In the genomic region with DNA sequence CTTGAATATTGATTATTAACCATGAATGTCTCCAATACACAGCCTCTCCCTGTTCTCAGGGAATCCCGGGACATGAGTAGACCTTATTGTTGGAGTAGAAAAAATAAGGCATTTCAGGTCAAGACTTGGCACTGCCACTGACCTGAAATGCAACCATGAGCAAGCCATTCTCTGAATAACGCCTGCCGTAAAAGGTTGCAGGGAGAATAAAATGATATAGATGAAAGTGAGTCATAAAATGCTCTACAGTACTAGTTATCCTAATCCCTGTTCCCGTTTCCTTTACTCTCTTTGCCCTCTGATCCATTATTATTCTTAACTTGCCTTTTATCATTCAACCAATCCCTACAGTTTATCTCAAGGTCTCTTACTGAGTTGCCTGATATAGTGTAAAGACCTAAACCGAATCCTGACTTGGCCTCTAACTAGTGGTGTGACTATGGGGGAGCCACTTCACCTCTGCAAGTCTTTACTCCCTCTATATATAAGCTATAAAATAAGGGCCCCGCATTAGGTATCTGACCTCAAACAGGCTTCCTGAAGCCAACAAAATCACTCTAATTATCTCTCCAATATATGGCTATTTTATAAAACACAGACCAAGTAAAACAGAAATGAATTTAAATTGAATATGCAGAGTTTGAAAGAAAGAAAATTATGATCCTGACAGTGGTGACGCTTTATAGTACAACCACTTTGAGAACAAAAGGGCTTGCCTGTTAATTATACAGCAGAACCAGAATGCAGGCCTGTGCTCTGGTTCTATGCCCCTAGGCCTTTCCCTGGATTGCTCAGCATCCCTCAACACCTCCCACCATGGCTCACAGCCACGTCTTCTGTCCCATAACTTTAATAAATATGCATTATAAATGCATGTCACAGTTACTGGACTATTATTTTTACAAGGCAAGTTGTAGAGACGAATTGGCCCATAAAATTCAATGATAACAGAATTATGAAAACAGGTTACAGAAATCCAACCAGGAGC, we compare ENCODE assay signal across 27 cellular contexts.
A peak's percentile ranks its signal among the peaks of the same experiment; 100 is the strongest.
DNase-seq lines count a peak whose midpoint lies in the region; ATAC-seq and TF ChIP-seq lines count a peak whose summit lies in the region.
"Had no signal": no experiment of that assay in that cellular context is flagged by ENCODE, and none has a peak within 500 bp of the region (broad histone marks: within the 10 kb centered on the region; RNA-seq: fewer than 3 reads in every experiment).

No MANE protein-coding gene starts in this region.

- dilution Hi-C loops in mammary epithelial cell (cut with HindIII; ENCODE audit: low sequenced_read_pairs) = no loop called here

- H3K36me3 ChIP-seq in mammary epithelial cell (ENCODE audit: insufficient read depth, low read length) = peaks cover 10% of the 10 kb centered on the region
- no peaks in the 10 kb centered on the region for H3K36me3 ChIP-seq in thyroid gland
- H3K36me3 ChIP-seq: gastrocnemius medialis had no signal

- H3K27ac Mint-ChIP-seq in MCF 10A (ENCODE audit: low read depth, unreplicated experiment) (no peak overlapping the region), type B pancreatic cell (peak overlapping the region; percentile 14)
- H3K27ac Mint-ChIP-seq: activated CD8-positive, alpha-beta T cell treated with anti-CD3 and anti-CD28 coated beads, Interleukin-2, amount 10 ng/mL, durations not matched to agents 7 days and 5 days; activated naive CD8-positive, alpha-beta T cell; stimulated activated naive CD8-positive, alpha-beta T cell treated with anti-CD3 and anti-CD28 coated beads, Interleukin-15, amount 100 ng/mL, for 72 hours had no signal

- no peaks in the 10 kb centered on the region for H3K79me2 ChIP-seq in mammary epithelial cell (ENCODE audit: insufficient read depth, low read length)

- POLR2A ChIA-PET in MCF 10A (lab: Yijun Ruan, JAX) (interaction anchor here (0.6 to 0.7 kb wide), 2 partner anchors 80 to 921 kb away, joined by 3 read pairs; no protein-coding TSS in a partner anchor), RWPE1 (lab: Yijun Ruan, JAX; ENCODE audit: low non-redundant PET) (no interaction called here)

- H3K4me3 Mint-ChIP-seq in MCF 10A (ENCODE audit: unreplicated experiment) (no peak overlapping the region), type B pancreatic cell (no peak overlapping the region)
- H3K4me3 Mint-ChIP-seq: activated CD8-positive, alpha-beta T cell treated with anti-CD3 and anti-CD28 coated beads, Interleukin-2, amount 10 ng/mL, durations not matched to agents 7 days and 5 days; activated naive CD8-positive, alpha-beta T cell; immature natural killer cell; naive B cell; stimulated activated naive CD8-positive, alpha-beta T cell treated with anti-CD3 and anti-CD28 coated beads, Interleukin-15, amount 100 ng/mL, for 72 hours had no signal

- H3K27ac ChIP-seq in mammary epithelial cell (ENCODE audit: insufficient read depth, low read depth, low read length) (no peak overlapping the region), RWPE1 (no peak overlapping the region), thyroid gland (no peak overlapping the region)
- H3K27ac ChIP-seq: esophagus squamous epithelium, gastrocnemius medialis, left lung, Peyer's patch, SJCRH30, tibial nerve had no signal

- no peaks in the 10 kb centered on the region for H4K20me1 ChIP-seq in mammary epithelial cell (ENCODE audit: insufficient read depth, low read length)

- H3K36me3 Mint-ChIP-seq in MCF 10A (ENCODE audit: insufficient read depth, unreplicated experiment) = no peaks in the 10 kb centered on the region
- H3K36me3 Mint-ChIP-seq in type B pancreatic cell = peaks cover 29% of the 10 kb centered on the region

- H3K9me3 Mint-ChIP-seq in MCF 10A (ENCODE audit: unreplicated experiment) (no peaks in the 10 kb centered on the region), type B pancreatic cell (peaks cover 9% of the 10 kb centered on the region)
- H3K9me3 Mint-ChIP-seq: immature natural killer cell; naive B cell; stimulated activated naive CD8-positive, alpha-beta T cell treated with anti-CD3 and anti-CD28 coated beads, Interleukin-15, amount 100 ng/mL, for 72 hours had no signal

- no TSS peak for BruUV-seq in mammary epithelial cell (replicated peaks; lab: Mats Ljungman, UMichigan)
- no TSS peak for BruUV-seq in MCF 10A (replicated peaks; lab: Mats Ljungman, UMichigan)

- ATAC-seq in GM19351 (IDR thresholded peaks at IDR 0.05; ENCODE audit: unreplicated experiment) (no peak), HG03521 (IDR thresholded peaks at IDR 0.05; ENCODE audit: unreplicated experiment) (no peak)
- ATAC-seq: activated CD8-positive, alpha-beta T cell treated with anti-CD3 and anti-CD28 coated beads, Interleukin-2, amount 10 ng/mL, durations not matched to agents 7 days and 5 days; gastrocnemius medialis; left lung; stimulated activated naive CD8-positive, alpha-beta T cell treated with anti-CD3 and anti-CD28 coated beads, Interleukin-15, amount 100 ng/mL, for 72 hours had no signal

- DNase-seq in mammary epithelial cell (peak; percentile 32), MCF 10A (ENCODE audit: unreplicated experiment) (no peak), RWPE1 (ENCODE audit: low spot score) (peak; percentile 21), iPS-NIHi11 (ENCODE audit: low spot score) (peak; percentile 31), type B pancreatic cell (ENCODE audit: extremely low spot score, unreplicated experiment) (no peak), thyroid gland (no peak)
- DNase-seq: activated CD4-positive, alpha-beta T cell treated with anti-CD3 and anti-CD28 coated beads for 1 hour; activated CD8-positive, alpha-beta T cell treated with anti-CD3 and anti-CD28 coated beads, Interleukin-2, amount 10 ng/mL, durations not matched to agents 7 days and 5 days; DMS53; esophagus squamous epithelium; gastrocnemius medialis; GF-D8; immature natural killer cell; KBM-7; left lung; naive B cell; NCI-H1436; NCI-H2171; NCI-H524; occipital lobe; Peyer's patch; SJCRH30; stimulated activated naive CD8-positive, alpha-beta T cell treated with anti-CD3 and anti-CD28 coated beads, Interleukin-15, amount 100 ng/mL, for 72 hours had no signal

- H3K4me1 Mint-ChIP-seq in MCF 10A (ENCODE audit: insufficient read depth, unreplicated experiment) (no peaks in the 10 kb centered on the region), type B pancreatic cell (ENCODE audit: unreplicated experiment) (peaks cover 6% of the 10 kb centered on the region)
- H3K4me1 Mint-ChIP-seq: naive B cell; stimulated activated naive CD8-positive, alpha-beta T cell treated with anti-CD3 and anti-CD28 coated beads, Interleukin-15, amount 100 ng/mL, for 72 hours had no signal

- H3K9me3 ChIP-seq in mammary epithelial cell (replicated peaks; ENCODE audit: insufficient read depth, low read length) (no peaks in the 10 kb centered on the region), thyroid gland (no peaks in the 10 kb centered on the region)
- H3K9me3 ChIP-seq: esophagus squamous epithelium, gastrocnemius medialis, left lung, Peyer's patch, SJCRH30, tibial nerve had no signal

- TF ChIP-seq CTCF in mammary epithelial cell (conservative IDR thresholded peaks at IDR 0.05 in 1 of 2, IDR thresholded peaks at IDR 0.05 in 1 of 2; ENCODE audit: extremely low read depth in 1 of 2, insufficient read depth in 1 of 2, low read depth in 1 of 2, low read length in 2 of 2) (no peak), MCF 10A (IDR thresholded peaks at IDR 0.05; ENCODE audit: unreplicated experiment) (no peak), RWPE1 (conservative IDR thresholded peaks at IDR 0.05; ENCODE audit: low read depth) (no peak), type B pancreatic cell (conservative IDR thresholded peaks at IDR 0.05) (no peak), thyroid gland (IDR thresholded peaks at IDR 0.05) (no peak)

- no peak overlapping the region for H3K4me2 ChIP-seq in mammary epithelial cell (ENCODE audit: insufficient read depth, low read depth, low read length)

- no peak overlapping the region for H3K9ac ChIP-seq in mammary epithelial cell (ENCODE audit: insufficient read depth, low read length)

- in situ Hi-C loops in mammary epithelial cell (cut with MboI; ENCODE audit: low sequenced_read_pairs in 2 of 2) = no loop called here

- no peak for TF ChIP-seq POLR2A in thyroid gland (IDR thresholded peaks at IDR 0.05)

- H3K4me3 ChIP-seq in mammary epithelial cell (replicated peaks in 1 of 3; ENCODE audit: insufficient read depth in 1 of 3, low read depth in 2 of 3, low read length in 3 of 3) (no peak overlapping the region), thyroid gland (replicated peaks in 1 of 3) (no peak overlapping the region)
- H3K4me3 ChIP-seq: esophagus squamous epithelium, gastrocnemius medialis, left lung, Peyer's patch, SJCRH30, tibial nerve had no signal

- H3K27me3 ChIP-seq in mammary epithelial cell (ENCODE audit: insufficient read depth, low read length) = no peaks in the 10 kb centered on the region
- H3K27me3 ChIP-seq in thyroid gland = no peaks in the 10 kb centered on the region
- H3K27me3 ChIP-seq: esophagus squamous epithelium, gastrocnemius medialis, left lung, Peyer's patch, SJCRH30, tibial nerve had no signal

- H2AFZ ChIP-seq in mammary epithelial cell (ENCODE audit: low read depth, low read length) = no peak overlapping the region

- WGBS in mammary epithelial cell (ENCODE audit: low coverage, missing lambda C conversion rate) = 76% methylated on average over 9 of the region's 9 CpGs
- WGBS in thyroid gland, 2 donors = 95 to 96% methylated on average over 9 of the region's 9 CpGs

- CTCF ChIA-PET in mammary epithelial cell (lab: Charles Lee; ENCODE audit: low non-redundant PET) (interaction anchor here (0.8 kb wide), 1 partner anchor 249 kb away, joined by 3 read pairs; no protein-coding TSS in a partner anchor), MCF 10A (lab: Yijun Ruan, JAX) (interaction anchor here (0.6 kb wide), 1 partner anchor 123 kb away, joined by 4 read pairs; no protein-coding TSS in a partner anchor), RWPE1 (lab: Yijun Ruan, JAX) (no interaction called here)

- H3K4me1 ChIP-seq in mammary epithelial cell (ENCODE audit: insufficient read depth, low read length) = peaks cover 6% of the 10 kb centered on the region
- no peaks in the 10 kb centered on the region for H3K4me1 ChIP-seq in thyroid gland
- H3K4me1 ChIP-seq: gastrocnemius medialis, left lung, Peyer's patch, tibial nerve had no signal

- H3K27me3 Mint-ChIP-seq in MCF 10A (ENCODE audit: insufficient read depth, unreplicated experiment) = no peaks in the 10 kb centered on the region
- no peaks in the 10 kb centered on the region for H3K27me3 Mint-ChIP-seq in type B pancreatic cell
- H3K27me3 Mint-ChIP-seq: activated naive CD8-positive, alpha-beta T cell; naive B cell; stimulated activated naive CD8-positive, alpha-beta T cell treated with anti-CD3 and anti-CD28 coated beads, Interleukin-15, amount 100 ng/mL, for 72 hours had no signal

- intact Hi-C loops in mammary epithelial cell (cut with micrococcal nuclease) = no loop called here
- intact Hi-C loops in MCF 10A (cut with micrococcal nuclease) = no loop called here
- intact Hi-C loops in thyroid gland (cut with DNase I) = no loop called here

Comparison
In these comparisons a context has a peak if more than half of its experiments do, and no peak if none do; other contexts are left out.
1. DNase-seq: peak in mammary epithelial cell (single experiment), RWPE1 (single experiment) and iPS-NIHi11 (single experiment); none in MCF 10A (single experiment), type B pancreatic cell (single experiment) and thyroid gland (0 of 2).